ENCODE assay signal across 8 cellular contexts in the genomic region with DNA sequence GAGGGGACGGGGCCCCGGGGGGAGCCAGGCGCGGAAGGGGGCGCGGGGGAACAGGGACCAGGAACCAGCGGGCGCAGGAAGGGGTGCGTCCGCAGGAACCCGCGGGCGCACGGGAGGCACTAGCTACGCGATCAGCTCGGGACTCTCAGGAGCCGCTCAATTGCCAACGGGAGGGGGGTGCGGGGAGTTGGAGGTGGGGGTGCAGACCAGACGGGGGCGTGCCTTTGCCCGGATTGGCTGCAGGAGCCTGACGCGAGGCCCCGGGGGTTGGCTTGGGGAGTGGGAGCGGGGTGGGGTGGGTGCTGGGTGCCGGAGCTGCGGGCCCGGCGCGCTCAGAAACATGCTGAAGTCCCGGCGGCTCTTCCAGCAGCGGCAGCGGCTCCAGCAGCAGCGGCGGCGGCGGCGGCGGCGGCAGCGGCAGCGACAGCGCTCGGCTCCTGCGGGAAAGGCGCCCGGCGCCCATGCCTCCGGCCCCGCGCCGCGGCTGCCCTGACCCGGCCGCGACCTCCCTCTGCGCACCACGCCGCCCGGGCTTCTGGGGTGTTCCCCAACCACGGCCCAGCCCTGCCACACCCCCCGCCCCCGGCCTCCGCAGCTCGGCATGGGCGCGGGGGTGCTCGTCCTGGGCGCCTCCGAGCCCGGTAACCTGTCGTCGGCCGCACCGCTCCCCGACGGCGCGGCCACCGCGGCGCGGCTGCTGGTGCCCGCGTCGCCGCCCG. TPM values are rescaled to one million over a fixed set of nuclear protein-coding genes. Genes with fewer than 3 reads are reported as not detected.
DNase-seq lines count a peak whose midpoint lies in the region; TF ChIP-seq lines count a peak whose summit lies in the region.

Gene ADRB1 (plus strand): TSS at position 335 of the 719 bp plus-strand sequence. CDS start 267 bp downstream, at position 602.

- DNase-seq in GM06990 (ENCODE audit: extremely low read depth, insufficient read length) (peak; percentile 86), HFF-Myc (ENCODE audit: extremely low read depth, low read depth) (no peak), NCI-H2081 treated with DMSO at 0.1 percent for 48 hours (lab: John Stamatoyannopoulos, UW) (peak; percentile 2), esophagus muscularis mucosa (ENCODE audit: extremely low spot score) (peak; percentile 95), tibial artery (peak; percentile 73 to 84), T-helper 9 cell (no peak)
- DNase-seq in activated CD8-positive, alpha-beta memory T cell treated with anti-CD3 and anti-CD28 coated beads for 24 hours, result peak; percentile 70

- peak; percentile 26 for TF ChIP-seq POLR2A in esophagus muscularis mucosa (IDR thresholded peaks at IDR 0.05; ENCODE audit: low read depth)

- no peaks in the 10 kb centered on the region for H3K36me3 ChIP-seq in GM06990 (ENCODE audit: control insufficient read depth, insufficient read depth, low read length)
- no peaks in the 10 kb centered on the region for H3K36me3 ChIP-seq in esophagus muscularis mucosa
- H3K36me3 ChIP-seq in mucosa of rectum (ENCODE audit: control insufficient read depth in 2 of 2, insufficient read depth in 2 of 2, low read length in 2 of 2), result no peaks in the 10 kb centered on the region
- no peaks in the 10 kb centered on the region for H3K36me3 ChIP-seq in tibial artery

- H3K27ac ChIP-seq in esophagus muscularis mucosa (replicated peaks in 1 of 4), result peak within 1 kb of the TSS; percentile 93 to 95 (median 94)
- peak within 1 kb of the TSS; percentile 2 to 68 for H3K27ac ChIP-seq in mucosa of rectum (ENCODE audit: low read depth in 2 of 2, low read length in 2 of 2)
- no peak within 1 kb of the TSS for H3K27ac ChIP-seq in tibial artery

- H3K4me1 ChIP-seq in esophagus muscularis mucosa, result peaks cover 0 to 48% (median 36%) of the 10 kb centered on the region in 4 donors
- peaks cover 3 to 5% of the 10 kb centered on the region in 2 donors for H3K4me1 ChIP-seq in mucosa of rectum (ENCODE audit: control insufficient read depth in 2 of 2, insufficient read depth in 2 of 2, low read length in 2 of 2)
- peaks cover 0 to 26% (median 16%) of the 10 kb centered on the region in 4 donors for H3K4me1 ChIP-seq in tibial artery

- TF ChIP-seq EP300 in esophagus muscularis mucosa (IDR thresholded peaks at IDR 0.05), result no peak

- no CpG with 5 or more reads among the region's 91 CpGs for WGBS in esophagus muscularis mucosa

- no peaks in the 10 kb centered on the region for H3K27me3 ChIP-seq in GM06990 (replicated peaks; ENCODE audit: control insufficient read depth, insufficient read depth, low read length)
- peaks cover 0 to 20% (median 1%) of the 10 kb centered on the region in 4 donors for H3K27me3 ChIP-seq in esophagus muscularis mucosa
- H3K27me3 ChIP-seq in mucosa of rectum (ENCODE audit: control insufficient read depth in 2 of 2, insufficient read depth in 2 of 2, low read length in 2 of 2), result peaks cover 24 to 25% of the 10 kb centered on the region in 2 donors
- peaks cover 0 to 62% of the 10 kb centered on the region in 2 donors for H3K27me3 ChIP-seq in tibial artery

- TF ChIP-seq CTCF in GM06990 (IDR thresholded peaks at IDR 0.05; ENCODE audit: insufficient read depth, low read length, poor library complexity, severe bottlenecking) (no peak), HFF-Myc (IDR thresholded peaks at IDR 0.05; ENCODE audit: low read depth, low read length, missing control alignments) (no peak), esophagus muscularis mucosa (IDR thresholded peaks at IDR 0.05) (no peak), tibial artery (IDR thresholded peaks at IDR 0.05) (no peak)

- H3K4me3 ChIP-seq in GM06990 (replicated peaks; ENCODE audit: low read depth, low read length), result peak within 1 kb of the TSS; percentile 67
- H3K4me3 ChIP-seq in HFF-Myc (replicated peaks; ENCODE audit: low read depth, low read length), result peak within 1 kb of the TSS; percentile 50
- H3K4me3 ChIP-seq in esophagus muscularis mucosa, result peak within 1 kb of the TSS; percentile 63 to 72 (median 68)
- H3K4me3 ChIP-seq in mucosa of rectum (ENCODE audit: low read length in 2 of 2), result peak within 1 kb of the TSS; percentile 57 to 66
- H3K4me3 ChIP-seq in tibial artery, result peak within 1 kb of the TSS; percentile 36 to 48

- H3K9me3 ChIP-seq in esophagus muscularis mucosa (no peaks in the 10 kb centered on the region), mucosa of rectum (ENCODE audit: control insufficient read depth in 2 of 2, low read length in 2 of 2) (no peaks in the 10 kb centered on the region), tibial artery (no peaks in the 10 kb centered on the region)

- intact Hi-C loops in esophagus muscularis mucosa (cut with DNase I), result loop anchor here (5.0 kb wide), 2 partner anchors 86 to 191 kb away; partner anchors contain the start of genes DCLRE1A and NHLRC2
- intact Hi-C loops in tibial artery (cut with DNase I; ENCODE audit: low total_unique reads), result no loop called here

- H3K9ac ChIP-seq in mucosa of rectum (ENCODE audit: low read depth in 1 of 2, low read length in 2 of 2), result peak within 1 kb of the TSS; percentile 48 to 60

RNA-seq across cellular contexts. Expression of gene ADRB1, which starts in this region (rescaled TPM):
- total RNA-seq in esophagus muscularis mucosa, result 10 to 100 TPM in 3 of 4 donors, 1 to 10 TPM in 1; 4.2 to 25.3 (median 12.3) TPM

Comparison
In these comparisons a context has a peak if more than half of its experiments do, and no peak if none do; other contexts are left out.
1. DNase-seq: peak in GM06990 (single experiment), NCI-H2081 treated with DMSO at 0.1 percent for 48 hours (single experiment), activated CD8-positive, alpha-beta memory T cell treated with anti-CD3 and anti-CD28 coated beads for 24 hours (single experiment), esophagus muscularis mucosa (single experiment) and tibial artery (2 of 2); none in HFF-Myc (single experiment) and T-helper 9 cell (single experiment).
2. H3K27ac ChIP-seq: peak in esophagus muscularis mucosa (4 of 4) and mucosa of rectum (2 of 2); none in tibial artery (0 of 2).
3. Peak in every context shown above with its lines, with median percentiles within 50 percentile points of each other: H3K4me3 ChIP-seq.